In genomic region chrX:44344687-44345086, GRCh38 we compare ENCODE assay signal across 9 cellular contexts. TPM values are rescaled to one million over a fixed set of nuclear protein-coding genes. Genes with fewer than 3 reads are reported as not detected.
DNase-seq lines count a peak whose midpoint lies in the region; ATAC-seq lines count a peak whose summit lies in the region.
"Had no signal": no experiment of that assay in that cellular context is flagged by ENCODE, and none has a peak within 500 bp of the region (broad histone marks: within the 10 kb centered on the region; RNA-seq: fewer than 3 reads in every experiment).

No MANE protein-coding gene starts in this region.

- CTCF ChIA-PET in activated CD4-positive, alpha-beta memory T cell treated with anti-CD3 and anti-CD28 coated beads for 36 hours (lab: Charles Lee) = no interaction called here

- POLR2A ChIA-PET in activated CD4-positive, alpha-beta memory T cell treated with anti-CD3 and anti-CD28 coated beads for 36 hours (lab: Charles Lee) = no interaction called here
- POLR2A ChIA-PET in naive thymus-derived CD8-positive, alpha-beta T cell (lab: Charles Lee) = interaction anchor here (0.6 to 1.5 kb wide), 2 partner anchors 32 to 198 kb away, joined by 3 to 4 read pairs; partner anchors contain the start of gene FUNDC1

- peaks cover 12 to 14% (median 14%) of the 10 kb centered on the region in 3 donors for H3K4me1 Mint-ChIP-seq in IgD-negative memory B cell
- H3K4me1 Mint-ChIP-seq in activated CD4-positive, alpha-beta memory T cell treated with anti-CD3 and anti-CD28 coated beads for 36 hours (ENCODE audit: low read depth) = peaks cover 11% of the 10 kb centered on the region
- peaks cover 8 to 23% (median 16%) of the 10 kb centered on the region in 4 donors for H3K4me1 Mint-ChIP-seq in naive thymus-derived CD8-positive, alpha-beta T cell

- peaks cover 9% of the 10 kb centered on the region for H3K27me3 Mint-ChIP-seq in IgD-negative memory B cell
- no peaks in the 10 kb centered on the region for H3K27me3 Mint-ChIP-seq in activated CD4-positive, alpha-beta memory T cell treated with anti-CD3 and anti-CD28 coated beads for 36 hours
- H3K27me3 Mint-ChIP-seq in naive thymus-derived CD8-positive, alpha-beta T cell = no peaks in the 10 kb centered on the region

- H3K4me3 Mint-ChIP-seq in IgD-negative memory B cell = peak overlapping the region; percentile 65 to 97 (median 88)
- peak overlapping the region; percentile 76 for H3K4me3 Mint-ChIP-seq in activated CD4-positive, alpha-beta memory T cell treated with anti-CD3 and anti-CD28 coated beads for 36 hours
- H3K4me3 Mint-ChIP-seq in naive thymus-derived CD8-positive, alpha-beta T cell = peak overlapping the region; percentile 86 to 99 (median 93)

- DNase-seq in CMK (ENCODE audit: low read depth) (peak; percentile 66), Ammon's horn (ENCODE audit: low spot score) (no peak), left ventricle myocardium superior (no peak), NCI-H2227 treated with DMSO at 0.1 percent for 48 hours (lab: John Stamatoyannopoulos, UW) (no peak), RKO (ENCODE audit: low spot score) (no peak)
- peak; percentile 9 for DNase-seq in activated CD4-positive, alpha-beta memory T cell treated with anti-CD3 and anti-CD28 coated beads for 36 hours
- peak in 7 of 10 donors; percentile 1 to 60 (median 29) for DNase-seq in naive thymus-derived CD8-positive, alpha-beta T cell

- no peaks in the 10 kb centered on the region for H3K9me3 Mint-ChIP-seq in IgD-negative memory B cell
- no peaks in the 10 kb centered on the region for H3K9me3 Mint-ChIP-seq in activated CD4-positive, alpha-beta memory T cell treated with anti-CD3 and anti-CD28 coated beads for 36 hours
- H3K9me3 Mint-ChIP-seq in naive thymus-derived CD8-positive, alpha-beta T cell = no peaks in the 10 kb centered on the region

- no peaks in the 10 kb centered on the region for H3K36me3 Mint-ChIP-seq in IgD-negative memory B cell
- H3K36me3 Mint-ChIP-seq in activated CD4-positive, alpha-beta memory T cell treated with anti-CD3 and anti-CD28 coated beads for 36 hours = no peaks in the 10 kb centered on the region
- no peaks in the 10 kb centered on the region for H3K36me3 Mint-ChIP-seq in naive thymus-derived CD8-positive, alpha-beta T cell

- intact Hi-C loops in activated CD4-positive, alpha-beta memory T cell treated with anti-CD3 and anti-CD28 coated beads for 36 hours (cut with micrococcal nuclease) = no loop called here
- intact Hi-C loops in left ventricle myocardium superior (cut with micrococcal nuclease) = no loop called here

- peak overlapping the region; percentile 44 to 84 (median 67) for H3K27ac Mint-ChIP-seq in IgD-negative memory B cell
- peak overlapping the region; percentile 75 for H3K27ac Mint-ChIP-seq in activated CD4-positive, alpha-beta memory T cell treated with anti-CD3 and anti-CD28 coated beads for 36 hours
- H3K27ac Mint-ChIP-seq in naive thymus-derived CD8-positive, alpha-beta T cell = peak overlapping the region; percentile 94 to 99 (median 98)

- peak; percentile 33 to 35 for ATAC-seq in naive thymus-derived CD8-positive, alpha-beta T cell
- ATAC-seq in left ventricle myocardium superior = no peak

RNA-seq across cellular contexts. Expression of gene EFHC2, which starts 1.2 kb away (rescaled TPM):
- not detected for polyA plus RNA-seq in IgD-negative memory B cell
- total RNA-seq in activated CD4-positive, alpha-beta memory T cell treated with anti-CD3 and anti-CD28 coated beads for 36 hours = under 1 TPM; 0.24 to 0.58 TPM
- total RNA-seq in naive thymus-derived CD8-positive, alpha-beta T cell = 1 to 10 TPM; 2.0 TPM
- 1 to 10 TPM; 3.1 to 3.5 (median 3.3) TPM for polyA plus RNA-seq in naive thymus-derived CD8-positive, alpha-beta T cell
- 14.6 TPM for total RNA-seq in left ventricle myocardium superior
- total RNA-seq: G401 had no signal

Comparison
In these comparisons a context has a peak if more than half of its experiments do, and no peak if none do; other contexts are left out.
1. DNase-seq: peak in CMK (single experiment), activated CD4-positive, alpha-beta memory T cell treated with anti-CD3 and anti-CD28 coated beads for 36 hours (single experiment) and naive thymus-derived CD8-positive, alpha-beta T cell (7 of 10); none in Ammon's horn (single experiment), left ventricle myocardium superior (single experiment), NCI-H2227 treated with DMSO at 0.1 percent for 48 hours (single experiment) and RKO (single experiment).
2. Peak in every context shown above with its lines, with median percentiles within 50 percentile points of each other: H3K27ac Mint-ChIP-seq and H3K4me3 Mint-ChIP-seq.